Comparison of ENCODE assay signal across 15 cellular contexts in the genomic region with DNA sequence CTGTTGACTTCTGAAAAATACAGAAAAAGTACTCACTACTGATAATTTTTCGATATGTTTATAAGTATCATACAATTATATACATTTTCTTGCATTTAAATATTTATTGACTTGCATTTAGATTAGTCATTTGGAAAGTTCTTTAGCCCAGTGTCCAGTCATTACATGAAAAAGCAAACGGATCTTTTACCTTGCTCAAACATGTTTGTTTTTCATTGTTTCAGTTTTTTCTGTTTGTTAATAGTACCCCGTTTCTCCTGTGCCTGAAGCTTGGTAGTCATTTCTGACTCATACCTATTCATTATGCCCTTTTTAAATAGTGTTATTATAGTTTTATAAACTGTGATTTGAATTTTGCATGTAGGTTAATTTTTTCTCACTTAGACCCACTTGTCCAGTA. TPM values are rescaled to one million over a fixed set of nuclear protein-coding genes. Genes with fewer than 3 reads are reported as not detected.
DNase-seq lines count a peak whose midpoint lies in the region; ATAC-seq and TF ChIP-seq lines count a peak whose summit lies in the region.
"Had no signal": no experiment of that assay in that cellular context is flagged by ENCODE, and none has a peak within 500 bp of the region (broad histone marks: within the 10 kb centered on the region; RNA-seq: fewer than 3 reads in every experiment).

No MANE protein-coding gene starts in this region.

- peak overlapping the region; percentile 68 to 91 (median 80) for H3K27ac Mint-ChIP-seq in CD4-positive, CD25-positive, alpha-beta regulatory T cell
- H3K27ac Mint-ChIP-seq: activated B cell treated with CpG ODN at 0.5 μM for 24 hours; activated naive CD8-positive, alpha-beta T cell treated with anti-CD3 and anti-CD28 coated beads, Interleukin-2, amount 50 U/mL, for 24 hours; stimulated activated naive CD8-positive, alpha-beta T cell treated with anti-CD3 and anti-CD28 coated beads, Interleukin-15, amount 100 ng/mL, for 72 hours had no signal

- H3K4me1 ChIP-seq in CD4-positive, CD25-positive, alpha-beta regulatory T cell (ENCODE audit: control insufficient read depth, insufficient read depth, low read length, poor library complexity, severe bottlenecking): peaks cover 5% of the 10 kb centered on the region
- H3K4me1 ChIP-seq in mammary epithelial cell (ENCODE audit: insufficient read depth, low read length): peaks cover 13% of the 10 kb centered on the region
- no peaks in the 10 kb centered on the region for H3K4me1 ChIP-seq in suprapubic skin

- BruUV-seq in mammary epithelial cell (replicated peaks; lab: Mats Ljungman, UMichigan): no TSS peak

- H2AFZ ChIP-seq in mammary epithelial cell (ENCODE audit: low read depth, low read length): no peak overlapping the region

- no peaks in the 10 kb centered on the region for H3K9me3 ChIP-seq in CD4-positive, CD25-positive, alpha-beta regulatory T cell (ENCODE audit: control insufficient read depth in 2 of 2, low read length in 2 of 2)
- no peaks in the 10 kb centered on the region for H3K9me3 ChIP-seq in mammary epithelial cell (replicated peaks; ENCODE audit: insufficient read depth, low read length)
- no peaks in the 10 kb centered on the region for H3K9me3 ChIP-seq in suprapubic skin

- H3K9ac ChIP-seq in mammary epithelial cell (ENCODE audit: insufficient read depth, low read length): peak overlapping the region; percentile 27

- peak overlapping the region; percentile 45 for H3K4me3 ChIP-seq in CD4-positive, CD25-positive, alpha-beta regulatory T cell (ENCODE audit: low read depth, low read length)
- no peak overlapping the region for H3K4me3 ChIP-seq in mammary epithelial cell (replicated peaks in 1 of 3; ENCODE audit: insufficient read depth in 1 of 3, low read depth in 2 of 3, low read length in 3 of 3)
- no peak overlapping the region for H3K4me3 ChIP-seq in suprapubic skin
- H3K4me3 ChIP-seq: heart right ventricle, skin epidermis had no signal

- in situ Hi-C loops in mammary epithelial cell (cut with MboI; ENCODE audit: low sequenced_read_pairs in 2 of 2): loop anchor here in 1 of 2 donors (10.0 kb wide), 1 partner anchor 56 kb away; no protein-coding TSS in a partner anchor

- H3K4me3 Mint-ChIP-seq in CD4-positive, CD25-positive, alpha-beta regulatory T cell: peak overlapping the region in 2 of 4 donors; percentile 30 to 52
- H3K4me3 Mint-ChIP-seq: activated B cell treated with CpG ODN at 0.5 μM for 24 hours; activated naive CD8-positive, alpha-beta T cell treated with anti-CD3 and anti-CD28 coated beads, Interleukin-2, amount 50 U/mL, for 24 hours; stimulated activated naive CD8-positive, alpha-beta T cell treated with anti-CD3 and anti-CD28 coated beads, Interleukin-15, amount 100 ng/mL, for 72 hours had no signal

- CTCF ChIA-PET in mammary epithelial cell (lab: Charles Lee; ENCODE audit: low non-redundant PET): no interaction called here

- peaks cover 32% of the 10 kb centered on the region for H3K79me2 ChIP-seq in mammary epithelial cell (ENCODE audit: insufficient read depth, low read length)

- H3K36me3 ChIP-seq in CD4-positive, CD25-positive, alpha-beta regulatory T cell (ENCODE audit: control insufficient read depth, insufficient read depth, low read length): peaks cover 66% of the 10 kb centered on the region
- H3K36me3 ChIP-seq in mammary epithelial cell (ENCODE audit: insufficient read depth, low read length): peaks cover 14% of the 10 kb centered on the region
- peaks cover 75% of the 10 kb centered on the region for H3K36me3 ChIP-seq in suprapubic skin

- no peak for ATAC-seq in CD4-positive, CD25-positive, alpha-beta regulatory T cell (ENCODE audit: low read depth in 2 of 2)
- ATAC-seq in GM18907 (IDR thresholded peaks at IDR 0.05; ENCODE audit: unreplicated experiment): peak; percentile 61
- ATAC-seq in HG03108 (IDR thresholded peaks at IDR 0.05; ENCODE audit: unreplicated experiment): peak; percentile 55
- ATAC-seq: activated naive CD8-positive, alpha-beta T cell treated with anti-CD3 and anti-CD28 coated beads, Interleukin-2, amount 50 U/mL, for 24 hours; heart right ventricle; stimulated activated naive CD8-positive, alpha-beta T cell treated with anti-CD3 and anti-CD28 coated beads, Interleukin-15, amount 100 ng/mL, for 72 hours had no signal

- no peak for TF ChIP-seq EP300 in suprapubic skin (IDR thresholded peaks at IDR 0.05)

- DNase-seq in CD4-positive, CD25-positive, alpha-beta regulatory T cell: peak in 1 of 3 donors; percentile 54
- DNase-seq in mammary epithelial cell (peak; percentile 85), posterior cingulate gyrus (no peak), OCI-M1 (lab: John Stamatoyannopoulos, UW) (no peak), suprapubic skin (ENCODE audit: low spot score in 2 of 2) (no peak), hypothalamus (lab: John Stamatoyannopoulos, UW) (no peak)
- DNase-seq: activated B cell treated with CpG ODN at 0.5 μM for 24 hours; activated naive CD8-positive, alpha-beta T cell treated with anti-CD3 and anti-CD28 coated beads, Interleukin-2, amount 50 U/mL, for 24 hours; activated T-cell treated with anti-CD3 and anti-CD28 coated beads for 4 hours; central memory CD4-positive, alpha-beta T cell; heart right ventricle; stimulated activated naive CD8-positive, alpha-beta T cell treated with anti-CD3 and anti-CD28 coated beads, Interleukin-15, amount 100 ng/mL, for 72 hours had no signal

- dilution Hi-C loops in mammary epithelial cell (cut with HindIII; ENCODE audit: low sequenced_read_pairs): no loop called here

- no peaks in the 10 kb centered on the region for H4K20me1 ChIP-seq in mammary epithelial cell (ENCODE audit: insufficient read depth, low read length)

- H3K36me3 Mint-ChIP-seq in CD4-positive, CD25-positive, alpha-beta regulatory T cell: peaks cover 81% of the 10 kb centered on the region

- H3K4me2 ChIP-seq in mammary epithelial cell (ENCODE audit: insufficient read depth, low read depth, low read length): peak overlapping the region; percentile 61

- TF ChIP-seq CTCF in mammary epithelial cell (conservative IDR thresholded peaks at IDR 0.05 in 1 of 2, IDR thresholded peaks at IDR 0.05 in 1 of 2; ENCODE audit: extremely low read depth in 1 of 2, insufficient read depth in 1 of 2, low read depth in 1 of 2, low read length in 2 of 2) (no peak), suprapubic skin (IDR thresholded peaks at IDR 0.05) (no peak)

- peaks cover 36 to 67% (median 45%) of the 10 kb centered on the region in 4 donors for H3K4me1 Mint-ChIP-seq in CD4-positive, CD25-positive, alpha-beta regulatory T cell
- H3K4me1 Mint-ChIP-seq: activated naive CD8-positive, alpha-beta T cell treated with anti-CD3 and anti-CD28 coated beads, Interleukin-2, amount 50 U/mL, for 24 hours; stimulated activated naive CD8-positive, alpha-beta T cell treated with anti-CD3 and anti-CD28 coated beads, Interleukin-15, amount 100 ng/mL, for 72 hours had no signal

- TF ChIP-seq POLR2A in suprapubic skin (IDR thresholded peaks at IDR 0.05): no peak

- no peaks in the 10 kb centered on the region for H3K27me3 ChIP-seq in CD4-positive, CD25-positive, alpha-beta regulatory T cell (ENCODE audit: control insufficient read depth, insufficient read depth, low read length)
- H3K27me3 ChIP-seq in mammary epithelial cell (ENCODE audit: insufficient read depth, low read length) (no peaks in the 10 kb centered on the region), suprapubic skin (no peaks in the 10 kb centered on the region)
- H3K27me3 ChIP-seq: heart right ventricle had no signal

- intact Hi-C loops in mammary epithelial cell (cut with micrococcal nuclease): no loop called here
- intact Hi-C loops in posterior cingulate gyrus (cut with DNase I): no loop called here

- H3K27ac ChIP-seq in CD4-positive, CD25-positive, alpha-beta regulatory T cell (ENCODE audit: insufficient read depth, low read length, poor library complexity, severe bottlenecking): peak overlapping the region; percentile 35
- H3K27ac ChIP-seq in mammary epithelial cell (ENCODE audit: insufficient read depth, low read depth, low read length) (peak overlapping the region; percentile 79), suprapubic skin (no peak overlapping the region)
- H3K27ac ChIP-seq: heart right ventricle, skin epidermis had no signal

- WGBS in mammary epithelial cell (ENCODE audit: low coverage, missing lambda C conversion rate): 28% methylated on average over 3 of the region's 3 CpGs
- WGBS in suprapubic skin: 70% methylated on average over 3 of the region's 3 CpGs

- H3K9me3 Mint-ChIP-seq in CD4-positive, CD25-positive, alpha-beta regulatory T cell: peaks cover 0 to 4% (median 1%) of the 10 kb centered on the region in 7 donors
- H3K9me3 Mint-ChIP-seq: activated B cell treated with CpG ODN at 0.5 μM for 24 hours; activated naive CD8-positive, alpha-beta T cell treated with anti-CD3 and anti-CD28 coated beads, Interleukin-2, amount 50 U/mL, for 24 hours; stimulated activated naive CD8-positive, alpha-beta T cell treated with anti-CD3 and anti-CD28 coated beads, Interleukin-15, amount 100 ng/mL, for 72 hours had no signal

- H3K27me3 Mint-ChIP-seq in CD4-positive, CD25-positive, alpha-beta regulatory T cell: no peaks in the 10 kb centered on the region
- H3K27me3 Mint-ChIP-seq: activated B cell treated with CpG ODN at 0.5 μM for 24 hours; activated naive CD8-positive, alpha-beta T cell treated with anti-CD3 and anti-CD28 coated beads, Interleukin-2, amount 50 U/mL, for 24 hours; stimulated activated naive CD8-positive, alpha-beta T cell treated with anti-CD3 and anti-CD28 coated beads, Interleukin-15, amount 100 ng/mL, for 72 hours had no signal

RNA-seq across cellular contexts. Expression of gene CEP192, which starts 28.1 kb away (rescaled TPM):
- 38.6 TPM for total RNA-seq in CD4-positive, CD25-positive, alpha-beta regulatory T cell
- 1 to 10 TPM; 5.3 to 7.9 (median 6.8) TPM for polyA plus RNA-seq in CD4-positive, CD25-positive, alpha-beta regulatory T cell
- 10 to 100 TPM; 18.8 to 19.4 TPM for total RNA-seq in mammary epithelial cell
- polyA plus RNA-seq in mammary epithelial cell: 11.5 TPM
- 29.7 TPM for polyA minus RNA-seq in mammary epithelial cell
- total RNA-seq in suprapubic skin: 10 to 100 TPM; 13.0 to 30.4 (median 18.8) TPM

Comparison
In these comparisons a context has a peak if more than half of its experiments do, and no peak if none do; other contexts are left out.
1. ATAC-seq: peak in GM18907 (single experiment) and HG03108 (single experiment); none in CD4-positive, CD25-positive, alpha-beta regulatory T cell (0 of 2).